In the genomic region with DNA sequence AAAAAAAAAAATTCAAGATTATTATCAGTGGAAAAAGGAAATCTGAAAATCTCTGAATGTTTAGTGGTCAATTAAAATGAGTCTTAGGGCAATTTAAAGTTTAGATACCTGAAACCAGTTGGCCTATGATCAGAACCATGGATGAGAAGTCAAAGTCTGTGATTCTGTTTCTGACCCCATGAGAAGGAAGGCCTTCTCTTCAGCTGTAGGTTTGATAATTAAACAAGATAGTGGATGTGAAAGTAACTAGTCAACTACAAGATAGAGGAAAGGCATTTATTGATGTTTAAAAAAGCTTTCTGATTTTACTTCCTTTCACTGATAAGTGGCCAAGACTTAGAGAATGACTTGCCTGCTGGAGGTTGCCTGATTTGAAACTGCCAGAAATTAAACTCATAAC, we compare ENCODE assay signal across 16 cellular contexts.
"Had no signal": no experiment of that assay in that cellular context is flagged by ENCODE, and none has a peak within 500 bp of the region (broad histone marks: within the 10 kb centered on the region; RNA-seq: fewer than 3 reads in every experiment).

No MANE protein-coding gene starts in this region.

- H3K4me1 ChIP-seq: left lung, parathyroid adenoma, thyroid gland, uterus had no signal

- H3K27me3 ChIP-seq: left lung, thyroid gland, uterus had no signal

- H3K36me3 ChIP-seq: left lung, thyroid gland, uterus had no signal

- H3K27ac ChIP-seq: left lung, parathyroid adenoma, thyroid gland, uterus had no signal

- DNase-seq: activated B cell treated with CpG ODN at 0.5 μM for 24 hours; activated CD4-positive, alpha-beta T cell treated with anti-CD3 and anti-CD28 coated beads, Interleukin-2, amount 10 ng/mL, durations not matched to agents 24 days and 14 days; activated CD8-positive, alpha-beta memory T cell treated with anti-CD3 and anti-CD28 coated beads, Interleukin-2, amount 50 U/mL, for 48 hours; activated CD8-positive, alpha-beta T cell treated with anti-CD3 and anti-CD28 coated beads, Interleukin-2, amount 10 ng/mL, durations not matched to agents 7 days and 5 days; activated gamma-delta T cell treated with Interleukin-2 at 50 U/mL for 16 hours; amniotic stem cell; left lung; naive thymus-derived CD8-positive, alpha-beta T cell; stimulated activated CD4-positive, alpha-beta T cell treated with anti-CD3 and anti-CD28 coated beads, Interleukin-2, amount 100 ng/mL, for 48 hours; thyroid gland; uterus had no signal

- H3K4me3 ChIP-seq: left lung, thyroid gland, uterus had no signal

- ATAC-seq: activated CD8-positive, alpha-beta T cell treated with anti-CD3 and anti-CD28 coated beads, Interleukin-2, amount 10 ng/mL, durations not matched to agents 7 days and 5 days; left lung; naive thymus-derived CD8-positive, alpha-beta T cell; stimulated activated memory B cell treated with anti-CD40 and anti-IgM and Interleukin-4, amounts not matched to agents 10 μg/mL and 1 μg/mL and 100 μg/mL, for 72 hours had no signal

- FAIRE-seq: endometrium, islet of Langerhans, TTC549 had no signal

- H2AFZ ChIP-seq: parathyroid adenoma had no signal

- H3K9ac ChIP-seq: parathyroid adenoma had no signal

- H3K9me3 ChIP-seq: left lung, thyroid gland, uterus had no signal

- H3K79me2 ChIP-seq: parathyroid adenoma had no signal
